In genomic region chr2:113887393-113887792, GRCh38 we compare ENCODE assay signal across 12 cellular contexts. TPM values are rescaled to one million over a fixed set of nuclear protein-coding genes. Genes with fewer than 3 reads are reported as not detected.
DNase-seq lines count a peak whose midpoint lies in the region; ATAC-seq and TF ChIP-seq lines count a peak whose summit lies in the region.
"Had no signal": no experiment of that assay in that cellular context is flagged by ENCODE, and none has a peak within 500 bp of the region (broad histone marks: within the 10 kb centered on the region; RNA-seq: fewer than 3 reads in every experiment).

No MANE protein-coding gene starts in this region.

- peaks cover 59% of the 10 kb centered on the region for H3F3A ChIP-seq in SU-DHL-6 (ENCODE audit: insufficient read depth)

- H3K4me3 Mint-ChIP-seq in activated CD4-positive, alpha-beta T cell treated with anti-CD3 and anti-CD28 coated beads, Interleukin-2, amount 10 ng/mL, durations not matched to agents 7 days and 5 days: peak overlapping the region; percentile 100

- intact Hi-C loops in spleen (cut with DNase I; ENCODE audit: low total_unique reads): no loop called here

- no peak for ATAC-seq in HG03139 (IDR thresholded peaks at IDR 0.05; ENCODE audit: unreplicated experiment)
- ATAC-seq: mucosa of descending colon had no signal

- H3K4me3 ChIP-seq in SU-DHL-6 (ENCODE audit: insufficient read depth, low read length, poor library complexity, severe bottlenecking): peak overlapping the region; percentile 90
- H3K4me3 ChIP-seq in fibroblast of lung (replicated peaks in 1 of 4; ENCODE audit: control extremely low read depth in 1 of 4, insufficient read depth in 1 of 4, low read depth in 3 of 4, low read length in 4 of 4): no peak overlapping the region
- peak overlapping the region in 2 of 8 donors; percentile 2 to 87 for H3K4me3 ChIP-seq in spleen
- H3K4me3 ChIP-seq: mucosa of descending colon, tibial nerve had no signal

- H3K79me2 ChIP-seq in SU-DHL-6 (ENCODE audit: insufficient read depth, low read length) (peaks cover 82% of the 10 kb centered on the region), fibroblast of lung (ENCODE audit: control insufficient read depth, insufficient read depth, low read length) (peaks cover 29% of the 10 kb centered on the region)

- peak overlapping the region; percentile 94 for H3K27ac Mint-ChIP-seq in activated CD4-positive, alpha-beta T cell treated with anti-CD3 and anti-CD28 coated beads, Interleukin-2, amount 10 ng/mL, durations not matched to agents 7 days and 5 days

- peaks cover 51% of the 10 kb centered on the region for H3K4me1 Mint-ChIP-seq in activated CD4-positive, alpha-beta T cell treated with anti-CD3 and anti-CD28 coated beads, Interleukin-2, amount 10 ng/mL, durations not matched to agents 7 days and 5 days

- H3K36me3 Mint-ChIP-seq in activated CD4-positive, alpha-beta T cell treated with anti-CD3 and anti-CD28 coated beads, Interleukin-2, amount 10 ng/mL, durations not matched to agents 7 days and 5 days (ENCODE audit: low read depth): peaks cover 55% of the 10 kb centered on the region

- H3K9ac ChIP-seq in SU-DHL-6 (ENCODE audit: low read length) (peak overlapping the region; percentile 75), fibroblast of lung (ENCODE audit: insufficient read depth, low read length) (no peak overlapping the region)

- H3K27me3 ChIP-seq in SU-DHL-6 (ENCODE audit: low read length) (no peaks in the 10 kb centered on the region), fibroblast of lung (ENCODE audit: control insufficient read depth, insufficient read depth, low read length) (no peaks in the 10 kb centered on the region), spleen (replicated peaks in 1 of 7) (no peaks in the 10 kb centered on the region)
- H3K27me3 ChIP-seq: tibial nerve had no signal

- H3K9me2 ChIP-seq in SU-DHL-6 (replicated peaks; ENCODE audit: insufficient read depth, low read length): no peaks in the 10 kb centered on the region

- H3K4me1 ChIP-seq in fibroblast of lung (ENCODE audit: control insufficient read depth, extremely low read depth, insufficient read depth, low read length): peaks cover 9% of the 10 kb centered on the region
- peaks cover 40 to 70% (median 57%) of the 10 kb centered on the region in 6 donors for H3K4me1 ChIP-seq in spleen

- H3K27me3 Mint-ChIP-seq in activated CD4-positive, alpha-beta T cell treated with anti-CD3 and anti-CD28 coated beads, Interleukin-2, amount 10 ng/mL, durations not matched to agents 7 days and 5 days: no peaks in the 10 kb centered on the region

- TF ChIP-seq CTCF in SU-DHL-6 (IDR thresholded peaks at IDR 0.05; ENCODE audit: insufficient read depth, low read length, poor library complexity, severe bottlenecking) (no peak), fibroblast of lung (conservative IDR thresholded peaks at IDR 0.05 in 1 of 2, IDR thresholded peaks at IDR 0.05 in 1 of 2; ENCODE audit: low read depth in 1 of 2, low read length in 2 of 2) (no peak), spleen (IDR thresholded peaks at IDR 0.05 in 8 of 11, conservative IDR thresholded peaks at IDR 0.05 in 3 of 11) (no peak)

- H3K27ac ChIP-seq in SU-DHL-6 (ENCODE audit: low read depth, low read length) (peak overlapping the region; percentile 90), fibroblast of lung (ENCODE audit: insufficient read depth, low read length) (no peak overlapping the region), spleen (peak overlapping the region; percentile 49 to 100 (median 88))

- H3K9me3 Mint-ChIP-seq in activated CD4-positive, alpha-beta T cell treated with anti-CD3 and anti-CD28 coated beads, Interleukin-2, amount 10 ng/mL, durations not matched to agents 7 days and 5 days: no peaks in the 10 kb centered on the region

- H2AFZ ChIP-seq in SU-DHL-6 (ENCODE audit: low read depth, low read length, severe bottlenecking): no peak overlapping the region
- H2AFZ ChIP-seq in fibroblast of lung (ENCODE audit: low read length): no peak overlapping the region

- POLR2A ChIA-PET in activated CD4-positive, alpha-beta T cell treated with anti-CD3 and anti-CD28 coated beads, Interleukin-2, amount 10 ng/mL, durations not matched to agents 7 days and 5 days (lab: Charles Lee): interaction anchor here (1.0 kb wide), 1 partner anchor 11 kb away, joined by 4 read pairs; no protein-coding TSS in a partner anchor

- H3K4me2 ChIP-seq in SU-DHL-6 (ENCODE audit: low read depth, low read length, poor library complexity, severe bottlenecking): peak overlapping the region; percentile 97
- H3K4me2 ChIP-seq in fibroblast of lung (ENCODE audit: extremely low read depth, insufficient read depth, low read length): peak overlapping the region; percentile 34

- no peaks in the 10 kb centered on the region for H3K9me3 ChIP-seq in SU-DHL-6 (ENCODE audit: insufficient read depth, low read length)
- H3K9me3 ChIP-seq in fibroblast of lung (ENCODE audit: control insufficient read depth, insufficient read depth, low read depth, low read length): no peaks in the 10 kb centered on the region
- no peaks in the 10 kb centered on the region for H3K9me3 ChIP-seq in spleen
- H3K9me3 ChIP-seq: mucosa of descending colon, tibial nerve had no signal

- H3K36me3 ChIP-seq in SU-DHL-6 (ENCODE audit: low read length) (peaks cover 8% of the 10 kb centered on the region), fibroblast of lung (ENCODE audit: control insufficient read depth, insufficient read depth, low read length) (no peaks in the 10 kb centered on the region), spleen (peaks cover 0 to 10% (median 0%) of the 10 kb centered on the region in 6 donors)
- H3K36me3 ChIP-seq: tibial nerve had no signal

- WGBS in spleen, 5 donors: 64 to 77% (median 69%) methylated on average over 4 of the region's 4 CpGs

- CTCF ChIA-PET in activated CD4-positive, alpha-beta T cell treated with anti-CD3 and anti-CD28 coated beads, Interleukin-2, amount 10 ng/mL, durations not matched to agents 7 days and 5 days (lab: Charles Lee): interaction anchor here (0.9 to 1.3 kb wide), 3 partner anchors 9 to 283 kb away, joined by 3 to 6 read pairs (median 3); no protein-coding TSS in a partner anchor

- no peak for TF ChIP-seq POLR2A in spleen (IDR thresholded peaks at IDR 0.05)

- DNase-seq in activated CD4-positive, alpha-beta T cell treated with anti-CD3 and anti-CD28 coated beads, Interleukin-2, amount 10 ng/mL, durations not matched to agents 7 days and 5 days: no peak
- DNase-seq in activated CD4-positive, alpha-beta T cell treated with anti-CD3 and anti-CD28 coated beads for 48 hours: no peak
- no peak for DNase-seq in fibroblast of lung (ENCODE audit: low read depth in 2 of 2)
- DNase-seq in spleen: no peak
- no peak for DNase-seq in foreskin melanocyte
- no peak for DNase-seq in GDM1 (lab: John Stamatoyannopoulos, UW)
- DNase-seq: cortex of kidney, mucosa of descending colon, SW 1271 had no signal

- peaks cover 6% of the 10 kb centered on the region; the same call in 1 of the 2 replicates for H4K20me1 ChIP-seq in SU-DHL-6 (ENCODE audit: low read depth, low read length)
- H4K20me1 ChIP-seq in fibroblast of lung (ENCODE audit: control insufficient read depth, extremely low read depth, insufficient read depth, low read length): no peaks in the 10 kb centered on the region

RNA-seq across cellular contexts. Expression of gene ACTR3, which starts 2.5 kb away (rescaled TPM):
- 100 to 1,000 TPM; 600 to 633 TPM for total RNA-seq in activated CD4-positive, alpha-beta T cell treated with anti-CD3 and anti-CD28 coated beads, Interleukin-2, amount 10 ng/mL, durations not matched to agents 7 days and 5 days
- total RNA-seq in fibroblast of lung (120 and 177 TPM in 2 replicates), spleen (100 to 1,000 TPM; 186 to 488 (median 286) TPM)
- polyA plus RNA-seq in fibroblast of lung (450 and 479 TPM in 2 replicates), spleen (100 to 1,000 TPM in 2 of 3 donors, 10 to 100 TPM in 1; 75.5 to 118 (median 115) TPM)
- 337 and 355 TPM in 2 replicates for polyA plus RNA-seq in fibroblast of lung (2012)
- 112 and 139 TPM in 2 replicates for polyA minus RNA-seq in fibroblast of lung (ENCODE audit: low replicate concordance)
